27 cellular contexts compared by ENCODE assay signal in genomic region chr13:75398072-75398471, GRCh38.
"Had no signal": no experiment of that assay in that cellular context is flagged by ENCODE, and none has a peak within 500 bp of the region (broad histone marks: within the 10 kb centered on the region; RNA-seq: fewer than 3 reads in every experiment).

No MANE protein-coding gene starts in this region.

- H3K27ac ChIP-seq: SK-N-MC had no signal

- ATAC-seq: activated CD8-positive, alpha-beta T cell treated with anti-CD3 and anti-CD28 coated beads, Interleukin-2, amount 10 ng/mL, durations not matched to agents 7 days and 5 days; T-cell had no signal

- H3K36me3 ChIP-seq: MG63 had no signal

- FAIRE-seq: astrocyte, TTC549 had no signal

- DNase-seq: activated CD4-positive, alpha-beta T cell treated with anti-CD3 and anti-CD28 coated beads for 4 hours; activated CD4-positive, alpha-beta T cell treated with anti-CD3 and anti-CD28 coated beads, Interleukin-2, amount 50 U/mL, for 4 hours; activated CD4-positive, CD25-positive, alpha-beta regulatory T cell; activated CD8-positive, alpha-beta memory T cell treated with anti-CD3 and anti-CD28 coated beads, Interleukin-2, amount 50 U/mL, for 48 hours; activated CD8-positive, alpha-beta T cell treated with anti-CD3 and anti-CD28 coated beads, Interleukin-2, amount 10 ng/mL, durations not matched to agents 7 days and 5 days; activated naive CD4-positive, alpha-beta T cell; activated T-cell treated with anti-CD3 and anti-CD28 coated beads, Interleukin-2, amount 50 U/mL, for 1 hour; amniotic stem cell; caudate nucleus; MG63; MV-4-11; NCI-H1092 treated with DMSO at 0.1 percent for 48 hours; NCI-H1417 treated with DMSO at 0.1 percent for 48 hours; NCI-H1694; NCI-H2029; NCI-H2107; NCI-H2171 treated with DMSO at 0.1 percent for 48 hours; NCI-H345; NCI-H510A; NCI-H526 treated with DMSO at 0.1 percent for 48 hours; NCI-H82; T-cell; T-helper 2 cell; T1000 had no signal

- H3K27me3 ChIP-seq: MG63 had no signal

- H3K4me3 ChIP-seq: MG63, SK-N-MC had no signal
